1 cellular context compared by ENCODE assay signal in genomic region chr7:134646425-134647305, GRCh38.
TF ChIP-seq lines count a peak whose summit lies in the region.

TSS of gene BPGM (plus strand) at chr7:134646853. CDS start at chr7:134661508, 14,655 bp downstream.

TF ChIP-seq in GM12878, 131 proteins besides CTCF, POLR2A, EP300 and RAD21 (continued from another document and continues in another):
- TF ChIP-seq RELB (IDR thresholded peaks at IDR 0.05; ENCODE audit: low read depth) (peak; percentile 76), SUZ12 (IDR thresholded peaks at IDR 0.05; ENCODE audit: unreplicated experiment) (no peak), ZBTB40 (IDR thresholded peaks at IDR 0.05; ENCODE audit: borderline replicate concordance) (peak; percentile 98), IRF4 (IDR thresholded peaks at IDR 0.05; ENCODE audit: low read depth, low read length) (peak; percentile 73), HSF1 (IDR thresholded peaks at IDR 0.05; ENCODE audit: low read depth, low read length) (0 out of 2 replicates have a peak, but pooled peaks have one; percentile 12), PRDM15 (CRISPR knock-in tag; IDR thresholded peaks at IDR 0.05) (no peak), SRF (IDR thresholded peaks at IDR 0.05; ENCODE audit: low read depth in 2 of 2, low read length in 2 of 2) (peak in 1 of 2 experiments; percentile 58; a peak in 1 of 4 replicates), MYB (IDR thresholded peaks at IDR 0.05; ENCODE audit: borderline replicate concordance, low read depth, low read length) (no peak), USF1 (IDR thresholded peaks at IDR 0.05; ENCODE audit: borderline replicate concordance, extremely low read length, insufficient read depth, low read depth, low read length) (no peak), ZNF384 (IDR thresholded peaks at IDR 0.05; ENCODE audit: borderline replicate concordance, low read depth, low read length) (0 out of 2 replicates have a peak, but pooled peaks have one; percentile 8), NR2F1 (conservative IDR thresholded peaks at IDR 0.05) (no peak), MAX (IDR thresholded peaks at IDR 0.05; ENCODE audit: low read depth, low read length) (peak; percentile 52; the same call in 1 of the 2 replicates), MXI1 (IDR thresholded peaks at IDR 0.05; ENCODE audit: low read depth, low read length) (peak; percentile 57), NKRF (conservative IDR thresholded peaks at IDR 0.05) (0 out of 2 replicates have a peak, but pooled peaks have one; percentile 17), SMAD1 (IDR thresholded peaks at IDR 0.05; ENCODE audit: low read depth, partially characterized antibody) (no peak), TCF3 (IDR thresholded peaks at IDR 0.05; ENCODE audit: borderline replicate concordance, insufficient read depth, low read depth, low read length) (0 out of 2 replicates have a peak, but pooled peaks have one; percentile 62), LARP7 (IDR thresholded peaks at IDR 0.05) (no peak; the same call in 1 of the 2 replicates), IKZF2 (IDR thresholded peaks at IDR 0.05) (peak in 1 of 2 experiments; percentile 10; a peak in 1 of 4 replicates), CREM (IDR thresholded peaks at IDR 0.05; ENCODE audit: low read depth) (peak; percentile 81), RELA (IDR thresholded peaks at IDR 0.05; ENCODE audit: borderline replicate concordance, partially characterized antibody) (no peak), BMI1 (IDR thresholded peaks at IDR 0.05; ENCODE audit: borderline replicate concordance) (no peak), CBFB (IDR thresholded peaks at IDR 0.05; ENCODE audit: low read depth) (peak; percentile 88), E2F8 (IDR thresholded peaks at IDR 0.05; ENCODE audit: low read depth, partially characterized antibody) (peak; percentile 82), STAT3 (IDR thresholded peaks at IDR 0.05; ENCODE audit: low read depth, low read length) (no peak), REST (IDR thresholded peaks at IDR 0.05; ENCODE audit: low read depth, low read length) (no peak), CHD2 (IDR thresholded peaks at IDR 0.05; ENCODE audit: borderline replicate concordance, low read depth, low read length) (peak; percentile 95)
